Comparison of ENCODE assay signal across 8 cellular contexts in genomic region chr6:75563032-75563431, GRCh38. TPM values are rescaled to one million over a fixed set of nuclear protein-coding genes. Genes with fewer than 3 reads are reported as not detected.
DNase-seq lines count a peak whose midpoint lies in the region; ATAC-seq and TF ChIP-seq lines count a peak whose summit lies in the region.

No MANE protein-coding gene starts in this region.

- no peak overlapping the region for H3K27ac Mint-ChIP-seq in Caco-2 (ENCODE audit: unreplicated experiment)

- H3K4me3 Mint-ChIP-seq in Caco-2 (ENCODE audit: unreplicated experiment): no peak overlapping the region

- H3K4me1 ChIP-seq in Caco-2: no peaks in the 10 kb centered on the region

- DNase-seq in Caco-2: peak in 1 of 2 experiments; percentile 46
- no peak for DNase-seq in RWPE1 (ENCODE audit: low spot score)
- peak; percentile 38 for DNase-seq in fibroblast of villous mesenchyme (ENCODE audit: low read depth)
- no peak for DNase-seq in anterior cingulate cortex (lab: John Stamatoyannopoulos, UW)
- DNase-seq in midbrain (lab: John Stamatoyannopoulos, UW): no peak
- no peak for DNase-seq in GDM1 (lab: John Stamatoyannopoulos, UW)

- H3K4me3 ChIP-seq in Caco-2 (ENCODE audit: low read depth, low read length) (no peak overlapping the region), fibroblast of villous mesenchyme (ENCODE audit: low read depth, low read length) (no peak overlapping the region)

- POLR2A ChIA-PET in Caco-2 (lab: Charles Lee): interaction anchor here (1.1 kb wide), 1 partner anchor 39 kb away, joined by 7 read pairs; the partner anchor contains the start of gene SENP6
- POLR2A ChIA-PET in RWPE1 (lab: Yijun Ruan, JAX; ENCODE audit: low non-redundant PET): no interaction called here

- no peak overlapping the region for H3K27ac ChIP-seq in RWPE1

- H3K27me3 Mint-ChIP-seq in Caco-2 (ENCODE audit: insufficient read depth, unreplicated experiment): peaks cover 3% of the 10 kb centered on the region

- CTCF ChIA-PET in Caco-2 (lab: Charles Lee) (interaction anchor here (0.7 to 1.2 kb wide), 5 partner anchors 17 to 1990 kb away, joined by 4 to 10 read pairs (median 6); no protein-coding TSS in a partner anchor), RWPE1 (lab: Yijun Ruan, JAX) (interaction anchor here (0.5 to 0.8 kb wide), 4 partner anchors 39 to 1052 kb away, joined by 3 to 6 read pairs (median 4); no protein-coding TSS in a partner anchor)

- intact Hi-C loops in Caco-2 (cut with micrococcal nuclease; ENCODE audit: unreplicated experiment): no loop called here

- TF ChIP-seq CTCF in Caco-2 (IDR thresholded peaks at IDR 0.05; ENCODE audit: insufficient read depth in 1 of 2, low read depth in 1 of 2, low read length in 1 of 2, severe bottlenecking in 1 of 2, unreplicated experiment in 1 of 2) (peak; percentile 30 to 55), RWPE1 (conservative IDR thresholded peaks at IDR 0.05; ENCODE audit: low read depth) (0 out of 2 replicates have a peak, but pooled peaks have one; percentile 8), fibroblast of villous mesenchyme (IDR thresholded peaks at IDR 0.05; ENCODE audit: insufficient read depth, low read depth, low read length) (peak; percentile 62)

- H3K27me3 ChIP-seq in Caco-2 (replicated peaks; ENCODE audit: control insufficient read depth, insufficient read depth, low read length): no peaks in the 10 kb centered on the region

- BruUV-seq in Caco-2 (replicated peaks; lab: Mats Ljungman, UMichigan): no TSS peak

- H3K36me3 ChIP-seq in Caco-2 (ENCODE audit: control insufficient read depth, insufficient read depth, low read length): no peaks in the 10 kb centered on the region

- H3K9me3 ChIP-seq in Caco-2: peaks cover 3% of the 10 kb centered on the region; the same call in 1 of the 2 replicates

- ATAC-seq in GM18909 (IDR thresholded peaks at IDR 0.05; ENCODE audit: poor library complexity, unreplicated experiment) (peak; percentile 80), HG03108 (IDR thresholded peaks at IDR 0.05; ENCODE audit: unreplicated experiment) (peak; percentile 85)

- H3K36me3 Mint-ChIP-seq in Caco-2 (ENCODE audit: insufficient read depth, unreplicated experiment): no peaks in the 10 kb centered on the region

- H3K9me3 Mint-ChIP-seq in Caco-2 (ENCODE audit: unreplicated experiment): peaks cover 34% of the 10 kb centered on the region

- H3K4me1 Mint-ChIP-seq in Caco-2 (ENCODE audit: low read depth, unreplicated experiment): no peaks in the 10 kb centered on the region

RNA-seq across cellular contexts. Expression of gene SENP6, which starts 38.6 kb away (rescaled TPM):
- total RNA-seq in Caco-2 (2022): 91.9 and 94.9 TPM in 2 replicates
- total RNA-seq in fibroblast of villous mesenchyme: 93.1 and 113 TPM in 2 replicates

Comparison
In these comparisons a context has a peak if more than half of its experiments do, and no peak if none do; other contexts are left out.
1. CTCF ChIP-seq: peak in every context shown above with its lines; median percentile 62 in fibroblast of villous mesenchyme; 42 in Caco-2; 8 in RWPE1.